17 cellular contexts compared by ENCODE assay signal in the genomic region with DNA sequence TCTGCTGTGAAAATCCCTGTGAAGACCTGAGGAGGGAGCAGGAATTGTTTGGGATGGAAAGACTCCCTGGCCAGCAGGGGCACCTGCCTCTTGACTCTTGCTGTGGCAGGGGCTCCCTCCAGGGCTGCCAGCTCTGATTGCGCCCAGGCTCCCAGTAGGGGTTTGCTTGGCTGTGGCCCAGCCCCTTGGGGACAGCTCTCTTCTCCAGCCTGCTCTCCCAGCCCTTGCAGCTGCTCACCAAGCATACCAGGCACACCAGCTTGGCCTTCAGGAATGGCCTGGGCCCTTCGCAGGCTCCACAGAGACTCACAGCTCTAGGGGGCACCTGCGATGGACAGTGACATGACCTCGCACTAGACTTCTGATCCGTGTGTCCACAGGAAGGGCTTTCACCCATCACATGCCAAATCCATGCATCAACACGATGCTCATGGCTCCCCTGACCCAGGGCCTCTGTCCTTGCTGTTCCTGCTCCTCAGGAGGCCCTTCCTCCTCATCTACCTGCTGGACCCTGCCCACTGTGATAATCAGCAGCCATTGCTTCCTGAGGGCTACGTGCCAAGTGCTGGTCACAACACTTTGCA.
DNase-seq lines count a peak whose midpoint lies in the region; ATAC-seq and TF ChIP-seq lines count a peak whose summit lies in the region.
"Had no signal": no experiment of that assay in that cellular context is flagged by ENCODE, and none has a peak within 500 bp of the region (broad histone marks: within the 10 kb centered on the region; RNA-seq: fewer than 3 reads in every experiment).

No MANE protein-coding gene starts in this region.

- H3K9me3 ChIP-seq in right atrium auricular region: no peaks in the 10 kb centered on the region
- H3K9me3 ChIP-seq: heart right ventricle had no signal

- TF ChIP-seq CTCF in natural killer cell (IDR thresholded peaks at IDR 0.05): no peak
- TF ChIP-seq CTCF in right atrium auricular region (IDR thresholded peaks at IDR 0.05): no peak

- H3K4me1 ChIP-seq in right atrium auricular region: peaks cover 0 to 22% of the 10 kb centered on the region in 2 donors

- no peaks in the 10 kb centered on the region for H3K27me3 ChIP-seq in right atrium auricular region
- H3K27me3 ChIP-seq: heart right ventricle had no signal

- H3K27me3 Mint-ChIP-seq in natural killer cell (ENCODE audit: low read depth in 2 of 2): peaks cover 7 to 8% of the 10 kb centered on the region in 2 donors
- H3K27me3 Mint-ChIP-seq in natural killer cell treated with Interleukin-12 subunit alpha and Interleukin-12 subunit beta and Interleukin-15 and Interleukin-18, amount 100 ng/mL, for 72 hours: peaks cover 11 to 19% of the 10 kb centered on the region in 2 donors

- no peaks in the 10 kb centered on the region for H3K9me3 Mint-ChIP-seq in natural killer cell
- no peaks in the 10 kb centered on the region for H3K9me3 Mint-ChIP-seq in natural killer cell treated with Interleukin-12 subunit alpha and Interleukin-12 subunit beta and Interleukin-15 and Interleukin-18, amount 100 ng/mL, for 72 hours
- H3K9me3 Mint-ChIP-seq: IgD-negative memory B cell, T-cell had no signal

- peak; percentile 13 for DNase-seq in natural killer cell
- DNase-seq in natural killer cell treated with Interleukin-12 subunit alpha and Interleukin-12 subunit beta and Interleukin-15 and Interleukin-18, amount 100 ng/mL, for 72 hours (ENCODE audit: low spot score): no peak
- peak; percentile 32 for DNase-seq in right atrium auricular region (ENCODE audit: low spot score)
- DNase-seq in sciatic nerve (ENCODE audit: low spot score): peak; percentile 42
- DNase-seq in NCI-H526 treated with DMSO at 0.1 percent for 48 hours (lab: John Stamatoyannopoulos, UW): no peak
- DNase-seq in NCI-H1694 (lab: John Stamatoyannopoulos, UW): no peak
- no peak for DNase-seq in NCI-H1105 (lab: John Stamatoyannopoulos, UW)
- DNase-seq: anterior cingulate cortex; mesenchymal stem cell; NCI-H2029 treated with DMSO at 0.1 percent for 48 hours; retina; SHP77; stimulated activated naive CD4-positive, alpha-beta T cell had no signal

- no peaks in the 10 kb centered on the region for H3K4me1 Mint-ChIP-seq in natural killer cell
- no peaks in the 10 kb centered on the region for H3K4me1 Mint-ChIP-seq in natural killer cell treated with Interleukin-12 subunit alpha and Interleukin-12 subunit beta and Interleukin-15 and Interleukin-18, amount 100 ng/mL, for 72 hours (ENCODE audit: low read depth in 2 of 2)
- H3K4me1 Mint-ChIP-seq: IgD-negative memory B cell, T-cell had no signal

- H3K4me3 Mint-ChIP-seq in natural killer cell: no peak overlapping the region
- no peak overlapping the region for H3K4me3 Mint-ChIP-seq in natural killer cell treated with Interleukin-12 subunit alpha and Interleukin-12 subunit beta and Interleukin-15 and Interleukin-18, amount 100 ng/mL, for 72 hours
- H3K4me3 Mint-ChIP-seq: T-cell had no signal

- ATAC-seq in natural killer cell (no peak), sciatic nerve (no peak)
- no peak for ATAC-seq in natural killer cell treated with Interleukin-12 subunit alpha and Interleukin-12 subunit beta and Interleukin-15 and Interleukin-18, amount 100 ng/mL, for 72 hours
- ATAC-seq: T-cell had no signal

- no peak overlapping the region for H3K4me3 ChIP-seq in right atrium auricular region
- H3K4me3 ChIP-seq: heart right ventricle had no signal

- peak overlapping the region; percentile 66 to 72 for H3K27ac ChIP-seq in right atrium auricular region
- H3K27ac ChIP-seq: HL-60 had no signal

- intact Hi-C loops in natural killer cell (cut with micrococcal nuclease) (no loop called here), sciatic nerve (cut with DNase I) (no loop called here)

- no peaks in the 10 kb centered on the region for H3K36me3 Mint-ChIP-seq in natural killer cell
- H3K36me3 Mint-ChIP-seq in natural killer cell treated with Interleukin-12 subunit alpha and Interleukin-12 subunit beta and Interleukin-15 and Interleukin-18, amount 100 ng/mL, for 72 hours: no peaks in the 10 kb centered on the region
- H3K36me3 Mint-ChIP-seq: IgD-negative memory B cell, T-cell had no signal

- H3K27ac Mint-ChIP-seq in natural killer cell: no peak overlapping the region
- H3K27ac Mint-ChIP-seq in natural killer cell treated with Interleukin-12 subunit alpha and Interleukin-12 subunit beta and Interleukin-15 and Interleukin-18, amount 100 ng/mL, for 72 hours: no peak overlapping the region
- H3K27ac Mint-ChIP-seq: IgD-negative memory B cell, T-cell had no signal

- peaks cover 17% of the 10 kb centered on the region for H3K36me3 ChIP-seq in right atrium auricular region

Comparison
In these comparisons a context has a peak if more than half of its experiments do, and no peak if none do; other contexts are left out.
1. DNase-seq: peak in natural killer cell (single experiment), right atrium auricular region (single experiment) and sciatic nerve (single experiment); none in natural killer cell treated with Interleukin-12 subunit alpha and Interleukin-12 subunit beta and Interleukin-15 and Interleukin-18, amount 100 ng/mL, for 72 hours (single experiment), NCI-H526 treated with DMSO at 0.1 percent for 48 hours (single experiment), NCI-H1694 (single experiment) and NCI-H1105 (single experiment).